ENCODE assay signal across 8 cellular contexts in genomic region chr14:104770851-104771272, GRCh38. TPM values are rescaled to one million over a fixed set of nuclear protein-coding genes. Genes with fewer than 3 reads are reported as not detected.
DNase-seq lines count a peak whose midpoint lies in the region; ATAC-seq and TF ChIP-seq lines count a peak whose summit lies in the region.

No MANE protein-coding gene starts in this region.

- DNase-seq in GM12864 (ENCODE audit: low read depth) (no peak), endodermal cell (peak; percentile 72), osteocyte (ENCODE audit: extremely low spot score, unreplicated experiment) (no peak), globus pallidus (ENCODE audit: low spot score) (no peak), DMS153 (lab: John Stamatoyannopoulos, UW) (no peak)

- H3K36me3 Mint-ChIP-seq in endodermal cell (ENCODE audit: low read depth) (peaks cover 58% of the 10 kb centered on the region), osteocyte (ENCODE audit: unreplicated experiment) (peaks cover 32% of the 10 kb centered on the region)

- peaks cover 3% of the 10 kb centered on the region; the same call in 1 of the 2 replicates for H3F3A ChIP-seq in Loucy (ENCODE audit: low read depth)

- H3K27ac ChIP-seq in endodermal cell (ENCODE audit: low read depth, low read length) = no peak overlapping the region

- 86 to 92% methylated on average over 2 to 5 of the region's 5 CpGs for WGBS in endodermal cell (ENCODE audit: insufficient coverage in 1 of 2, insufficient read length in 1 of 2), 2 experiments

- TF ChIP-seq CTCF in GM12864 (IDR thresholded peaks at IDR 0.05; ENCODE audit: low read depth, low read length, missing control alignments) = peak; percentile 90
- peak; percentile 55 for TF ChIP-seq CTCF in Loucy (conservative IDR thresholded peaks at IDR 0.05; ENCODE audit: low read length)
- TF ChIP-seq CTCF in endodermal cell (conservative IDR thresholded peaks at IDR 0.05) = peak; percentile 75
- peak; percentile 51 for TF ChIP-seq CTCF in osteocyte (IDR thresholded peaks at IDR 0.05)

- H3K4me3 ChIP-seq in GM12864 (ENCODE audit: low read depth, low read length) (no peak overlapping the region), Loucy (ENCODE audit: low read length, poor library complexity, severe bottlenecking) (no peak overlapping the region), endodermal cell (ENCODE audit: low read length) (no peak overlapping the region)

- H3K9me3 ChIP-seq in Loucy (ENCODE audit: insufficient read depth, low read depth, low read length) (no peaks in the 10 kb centered on the region; the same call in 1 of the 2 replicates), endodermal cell (ENCODE audit: control insufficient read depth, low read length) (peaks cover 15% of the 10 kb centered on the region)

- H3K9ac ChIP-seq in Loucy (ENCODE audit: low read depth, low read length, poor library complexity, severe bottlenecking) (no peak overlapping the region), endodermal cell (ENCODE audit: extremely low read depth, low read length, poor library complexity, severe bottlenecking) (no peak overlapping the region)

- H3K4me1 ChIP-seq in Loucy (ENCODE audit: insufficient read depth, low read length, poor library complexity, severe bottlenecking) (peaks cover 10% of the 10 kb centered on the region), endodermal cell (ENCODE audit: control insufficient read depth, insufficient read depth, low read length) (no peaks in the 10 kb centered on the region)

- H3K79me2 ChIP-seq in Loucy (ENCODE audit: insufficient read depth, low read length) = no peaks in the 10 kb centered on the region

- H3K27me3 Mint-ChIP-seq in endodermal cell (ENCODE audit: insufficient read depth) (no peaks in the 10 kb centered on the region), osteocyte (ENCODE audit: unreplicated experiment) (no peaks in the 10 kb centered on the region)

- H3K4me2 ChIP-seq in Loucy (ENCODE audit: low read depth, low read length, poor library complexity, severe bottlenecking) = no peak overlapping the region

- H3K4me1 Mint-ChIP-seq in endodermal cell (peaks cover 3% of the 10 kb centered on the region), osteocyte (ENCODE audit: unreplicated experiment) (peaks cover 13% of the 10 kb centered on the region)

- no peaks in the 10 kb centered on the region for H3K9me2 ChIP-seq in Loucy (replicated peaks; ENCODE audit: low read depth, low read length)

- H3K9me3 Mint-ChIP-seq in endodermal cell = peaks cover 21% of the 10 kb centered on the region
- no peaks in the 10 kb centered on the region for H3K9me3 Mint-ChIP-seq in osteocyte (ENCODE audit: unreplicated experiment)

- H3K27me3 ChIP-seq in Loucy (ENCODE audit: insufficient read depth, low read length, poor library complexity, severe bottlenecking) = no peaks in the 10 kb centered on the region
- no peaks in the 10 kb centered on the region for H3K27me3 ChIP-seq in endodermal cell (ENCODE audit: control insufficient read depth, insufficient read depth, low read length, poor library complexity, severe bottlenecking)

- ATAC-seq in GM21360 (IDR thresholded peaks at IDR 0.05; ENCODE audit: unreplicated experiment) = no peak
- no peak for ATAC-seq in HG02852 (IDR thresholded peaks at IDR 0.05; ENCODE audit: unreplicated experiment)

- H3K4me3 Mint-ChIP-seq in endodermal cell (no peak overlapping the region), osteocyte (ENCODE audit: unreplicated experiment) (no peak overlapping the region)

- no peaks in the 10 kb centered on the region for H4K20me1 ChIP-seq in Loucy (ENCODE audit: insufficient read depth, low read length, poor library complexity, severe bottlenecking)

- H2AFZ ChIP-seq in Loucy (ENCODE audit: low read length) = no peak overlapping the region

- H3K27ac Mint-ChIP-seq in endodermal cell = no peak overlapping the region
- peak overlapping the region; percentile 38 for H3K27ac Mint-ChIP-seq in osteocyte (ENCODE audit: unreplicated experiment)

- H3K36me3 ChIP-seq in Loucy (ENCODE audit: insufficient read depth, low read length) (peaks cover 46% of the 10 kb centered on the region), endodermal cell (ENCODE audit: control insufficient read depth, insufficient read depth, low read length) (peaks cover 45% of the 10 kb centered on the region)

RNA-seq across cellular contexts. Expression of gene SIVA1, which starts 17.9 kb away (rescaled TPM):
- 10 to 100 TPM; 82.5 to 87.3 TPM for total RNA-seq in endodermal cell
- 89.7 TPM for polyA plus RNA-seq in endodermal cell (2013, experiment 1 of 2)
- polyA plus RNA-seq in endodermal cell (2013, experiment 2 of 2) = 92.2 TPM
- 50.1 and 52.3 TPM in 2 replicates for total RNA-seq in osteocyte

RNA-seq across cellular contexts. Expression of gene AKT1, which starts 24.7 kb away (rescaled TPM):
- total RNA-seq in endodermal cell (100 to 1,000 TPM; 133 to 152 TPM), osteocyte (157 and 160 TPM in 2 replicates)
- 103 TPM for polyA plus RNA-seq in endodermal cell (2013, experiment 1 of 2)
- polyA plus RNA-seq in endodermal cell (2013, experiment 2 of 2) = 95.5 TPM

RNA-seq across cellular contexts. Expression of gene ZBTB42, which starts 30.0 kb away (rescaled TPM):
- 1 to 10 TPM; 7.7 to 8.4 TPM for total RNA-seq in endodermal cell
- polyA plus RNA-seq in endodermal cell (2013, experiment 1 of 2) = 2.4 TPM
- 2.6 TPM for polyA plus RNA-seq in endodermal cell (2013, experiment 2 of 2)
- 2.7 and 3.1 TPM in 2 replicates for total RNA-seq in osteocyte

RNA-seq across cellular contexts. Expression of gene ADSS1, which starts 46.8 kb away (rescaled TPM):
- 10 to 100 TPM; 15.8 to 31.0 TPM for total RNA-seq in endodermal cell
- polyA plus RNA-seq in endodermal cell (2013, experiment 1 of 2) = 16.1 TPM
- polyA plus RNA-seq in endodermal cell (2013, experiment 2 of 2) = 14.1 TPM
- total RNA-seq in osteocyte = 3.7 and 4.5 TPM in 2 replicates
